In the genomic region with DNA sequence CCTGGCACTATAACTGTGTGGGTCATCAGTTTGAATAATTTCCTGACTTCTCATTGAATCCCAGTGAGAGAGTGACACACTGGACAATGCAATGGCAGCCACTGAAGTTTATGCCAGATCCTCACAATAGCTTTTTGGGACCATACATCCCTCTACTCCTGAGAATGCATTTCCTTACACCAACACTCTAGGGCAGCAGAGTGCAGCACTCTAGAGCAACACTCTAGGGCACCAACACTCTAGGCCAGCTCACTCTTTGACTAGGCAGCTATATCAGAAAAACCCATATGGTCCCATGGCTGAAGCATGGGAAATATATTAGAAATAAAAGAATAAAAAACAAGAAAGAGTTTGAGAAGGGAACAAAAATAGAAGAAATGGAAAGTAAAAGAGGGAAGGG, we compare ENCODE assay signal across 1 cellular context.
TF ChIP-seq lines count a peak whose summit lies in the region.

No MANE protein-coding gene starts in this region.

TF ChIP-seq in SK-N-SH treated with all-trans-retinoic acid at 6 μM for 48 hours, 23 proteins besides CTCF, POLR2A, EP300 and RAD21 (continued from another document):
- TF ChIP-seq, protein P1, sequence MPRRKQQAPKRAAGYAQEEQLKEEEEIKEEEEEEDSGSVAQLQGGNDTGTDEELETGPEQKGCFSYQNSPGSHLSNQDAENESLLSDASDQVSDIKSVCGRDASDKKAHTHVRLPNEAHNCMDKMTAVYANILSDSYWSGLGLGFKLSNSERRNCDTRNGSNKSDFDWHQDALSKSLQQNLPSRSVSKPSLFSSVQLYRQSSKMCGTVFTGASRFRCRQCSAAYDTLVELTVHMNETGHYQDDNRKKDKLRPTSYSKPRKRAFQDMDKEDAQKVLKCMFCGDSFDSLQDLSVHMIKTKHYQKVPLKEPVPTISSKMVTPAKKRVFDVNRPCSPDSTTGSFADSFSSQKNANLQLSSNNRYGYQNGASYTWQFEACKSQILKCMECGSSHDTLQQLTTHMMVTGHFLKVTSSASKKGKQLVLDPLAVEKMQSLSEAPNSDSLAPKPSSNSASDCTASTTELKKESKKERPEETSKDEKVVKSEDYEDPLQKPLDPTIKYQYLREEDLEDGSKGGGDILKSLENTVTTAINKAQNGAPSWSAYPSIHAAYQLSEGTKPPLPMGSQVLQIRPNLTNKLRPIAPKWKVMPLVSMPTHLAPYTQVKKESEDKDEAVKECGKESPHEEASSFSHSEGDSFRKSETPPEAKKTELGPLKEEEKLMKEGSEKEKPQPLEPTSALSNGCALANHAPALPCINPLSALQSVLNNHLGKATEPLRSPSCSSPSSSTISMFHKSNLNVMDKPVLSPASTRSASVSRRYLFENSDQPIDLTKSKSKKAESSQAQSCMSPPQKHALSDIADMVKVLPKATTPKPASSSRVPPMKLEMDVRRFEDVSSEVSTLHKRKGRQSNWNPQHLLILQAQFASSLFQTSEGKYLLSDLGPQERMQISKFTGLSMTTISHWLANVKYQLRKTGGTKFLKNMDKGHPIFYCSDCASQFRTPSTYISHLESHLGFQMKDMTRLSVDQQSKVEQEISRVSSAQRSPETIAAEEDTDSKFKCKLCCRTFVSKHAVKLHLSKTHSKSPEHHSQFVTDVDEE (CRISPR knock-in tag; IDR thresholded peaks at IDR 0.05): no peak
- no peak for TF ChIP-seq ISL1 (CRISPR knock-in tag; IDR thresholded peaks at IDR 0.05)
- no peak for TF ChIP-seq ZFP3 (CRISPR knock-in tag; IDR thresholded peaks at IDR 0.05)
